24 cellular contexts compared by ENCODE assay signal in genomic region chr12:120169946-120170345, GRCh38.
"Had no signal": no experiment of that assay in that cellular context is flagged by ENCODE, and none has a peak within 500 bp of the region (broad histone marks: within the 10 kb centered on the region; RNA-seq: fewer than 3 reads in every experiment).

No MANE protein-coding gene starts in this region.

- DNase-seq: activated CD4-positive, alpha-beta T cell treated with anti-CD3 and anti-CD28 coated beads for 36 hours; activated CD4-positive, CD25-positive, alpha-beta regulatory T cell; activated CD8-positive, alpha-beta memory T cell treated with anti-CD3 and anti-CD28 coated beads, Interleukin-2, amount 50 U/mL, for 4 hours; activated gamma-delta T cell; activated T-cell treated with anti-CD3 and anti-CD28 coated beads, Interleukin-2, amount 50 U/mL, for 1 hour; anterior cingulate cortex; dermis blood vessel endothelial cell; effector CD8-positive, alpha-beta T cell; esophagus squamous epithelium; foreskin melanocyte; heart right ventricle; left ventricle myocardium inferior; mesendoderm; natural killer cell; right cardiac atrium; stimulated activated CD4-positive, alpha-beta T cell treated with anti-CD3 and anti-CD28 coated beads, Interleukin-2, amount 100 ng/mL, for 48 hours; stimulated activated naive CD4-positive, alpha-beta T cell treated with Interleukin-2 at 50 U/mL for 16 hours had no signal

- H3K27me3 ChIP-seq: esophagus squamous epithelium, heart right ventricle, spleen, tibial nerve had no signal

- H3K9me3 ChIP-seq: esophagus squamous epithelium, heart right ventricle, left ventricle myocardium inferior, spleen, tibial nerve had no signal

- H3K4me3 ChIP-seq: esophagus squamous epithelium, heart right ventricle, left ventricle myocardium inferior, lung, spleen, tibial nerve had no signal

- H3K27ac ChIP-seq: epithelial cell of prostate, esophagus squamous epithelium, heart right ventricle, left ventricle myocardium inferior, spleen, tibial nerve had no signal

- H3K4me1 ChIP-seq: esophagus squamous epithelium, heart right ventricle, left ventricle myocardium inferior, tibial nerve had no signal

- FAIRE-seq: bronchial epithelial cell, endometrium, islet of Langerhans had no signal

- ATAC-seq: activated CD4-positive, alpha-beta T cell treated with anti-CD3 and anti-CD28 coated beads for 36 hours; natural killer cell; right cardiac atrium had no signal
